In genomic region chr1:50305808-50306207, GRCh38 we compare ENCODE assay signal across 28 cellular contexts.
"Had no signal": no experiment of that assay in that cellular context is flagged by ENCODE, and none has a peak within 500 bp of the region (broad histone marks: within the 10 kb centered on the region; RNA-seq: fewer than 3 reads in every experiment).

No MANE protein-coding gene starts in this region.

- H3K4me1 ChIP-seq: ascending aorta, body of pancreas, SJCRH30 had no signal

- H3K27me3 ChIP-seq: ascending aorta, body of pancreas, SJCRH30 had no signal

- H3K4me3 ChIP-seq: ascending aorta, body of pancreas, SJCRH30 had no signal

- H3K9me3 ChIP-seq: ascending aorta, body of pancreas, SJCRH30 had no signal

- H3K36me3 ChIP-seq: ascending aorta, SJCRH30 had no signal

- DNase-seq: activated CD4-positive, alpha-beta memory T cell treated with anti-CD3 and anti-CD28 coated beads for 36 hours; activated CD4-positive, alpha-beta T cell treated with anti-CD3 and anti-CD28 coated beads, Interleukin-2, amount 10 ng/mL, durations not matched to agents 7 days and 5 days; activated CD4-positive, CD25-positive, alpha-beta regulatory T cell; activated CD8-positive, alpha-beta memory T cell treated with anti-CD3 and anti-CD28 coated beads for 24 hours; activated effector memory CD4-positive, alpha-beta T cell treated with anti-CD3 and anti-CD28 coated beads, Interleukin-2, amount 50 U/mL, for 16 hours; activated naive CD4-positive, alpha-beta T cell treated with Interleukin-2 at 50 U/mL for 16 hours; activated naive CD8-positive, alpha-beta T cell treated with anti-CD3 and anti-CD28 coated beads, Interleukin-2, amount 50 U/mL, for 24 hours; activated T-cell treated with anti-CD3 and anti-CD28 coated beads, Interleukin-2, amount 50 U/mL, for 4 hours; amniotic stem cell; body of pancreas; central memory CD4-positive, alpha-beta T cell; cortex of kidney; Kasumi-1; KBM-7; NCI-H1048; NCI-H1694; NCI-H2029; NCI-H2107; NCI-H510A treated with DMSO at 0.1 percent for 48 hours; OCI-M1; RPMI8226; SJCRH30; T-helper 17 cell; T-helper 9 cell had no signal

- H3K27ac ChIP-seq: ascending aorta, body of pancreas, SJCRH30 had no signal

- ATAC-seq: activated naive CD4-positive, alpha-beta T cell treated with anti-CD3 and anti-CD28 coated beads, Interleukin-2, amount 50 U/mL, for 72 hours; activated naive CD8-positive, alpha-beta T cell treated with anti-CD3 and anti-CD28 coated beads, Interleukin-2, amount 50 U/mL, for 24 hours; activated T-cell treated with anti-CD3 and anti-CD28 coated beads, Interleukin-2, amount 50 U/mL, for 4 hours; body of pancreas; Panc1; Right ventricle myocardium inferior; T-helper 17 cell had no signal
